In genomic region chr10:17250736-17251135, GRCh38 we compare ENCODE assay signal across 1 cellular context.
TF ChIP-seq lines count a peak whose summit lies in the region.

No MANE protein-coding gene starts in this region.

TF ChIP-seq in HepG2, 621 proteins besides CTCF, POLR2A, EP300 and RAD21:
- TF ChIP-seq ZNF670 (CRISPR knock-in tag; IDR thresholded peaks at IDR 0.05; ENCODE audit: borderline replicate concordance) (no peak), STAG1 (CRISPR knock-in tag; IDR thresholded peaks at IDR 0.05) (0 out of 2 replicates have a peak, but pooled peaks have one; percentile 12)
TF ChIP-seq in HepG2: peak in this region for 1.
